Comparison of ENCODE assay signal across 25 cellular contexts in the genomic region with DNA sequence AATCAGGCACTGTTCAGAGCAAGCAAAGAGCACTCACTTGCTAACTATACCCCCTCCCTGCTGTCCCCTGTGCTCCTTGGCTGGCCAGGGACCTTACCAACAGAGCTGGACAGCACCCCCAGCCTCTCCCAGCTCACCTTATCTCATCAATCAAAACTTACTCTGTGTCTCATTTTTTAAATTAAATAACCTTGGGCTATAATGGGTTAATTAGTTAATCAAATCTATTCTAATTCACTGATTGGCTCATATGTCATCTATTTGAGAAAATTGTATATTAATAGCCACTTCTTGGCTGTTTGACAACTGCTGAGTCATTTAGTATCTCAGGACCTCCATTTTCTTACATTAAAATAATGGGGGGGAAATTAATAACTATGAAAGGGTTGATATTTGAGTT. TPM values are rescaled to one million over a fixed set of nuclear protein-coding genes. Genes with fewer than 3 reads are reported as not detected.
DNase-seq lines count a peak whose midpoint lies in the region; ATAC-seq, FAIRE-seq and TF ChIP-seq lines count a peak whose summit lies in the region.
"Had no signal": no experiment of that assay in that cellular context is flagged by ENCODE, and none has a peak within 500 bp of the region (broad histone marks: within the 10 kb centered on the region; RNA-seq: fewer than 3 reads in every experiment).

No MANE protein-coding gene starts in this region.

- TF ChIP-seq EP300 in HepG2 (IDR thresholded peaks at IDR 0.05; ENCODE audit: low read depth in 2 of 2, low read length in 2 of 2) = no peak
- no peak for TF ChIP-seq EP300 in HepG2 (CRISPR knock-in tag; IDR thresholded peaks at IDR 0.05; ENCODE audit: borderline replicate concordance)

- H3K4me3 Mint-ChIP-seq in GM23338 = no peak overlapping the region
- H3K4me3 Mint-ChIP-seq in activated naive CD8-positive, alpha-beta T cell treated with anti-CD3 and anti-CD28 coated beads, Interleukin-2, amount 50 U/mL, for 24 hours = no peak overlapping the region
- H3K4me3 Mint-ChIP-seq: CD4-positive, CD25-positive, alpha-beta regulatory T cell; CD8-positive, alpha-beta T cell; H9 had no signal

- H3F3A ChIP-seq in GM23338 (replicated peaks; ENCODE audit: low read depth) = no peaks in the 10 kb centered on the region

- in situ Hi-C loops in HepG2 (cut with HindIII; ENCODE audit: extremely low pct_ligation_motif_present, low pct_unique_long_range_greater_than_20kb) = no loop called here

- H3K4me2 ChIP-seq in GM23338 (no peak overlapping the region), OCI-LY3 (ENCODE audit: low read length) (peak overlapping the region; percentile 78), HepG2 (ENCODE audit: low read depth, low read length) (no peak overlapping the region)
- H3K4me2 ChIP-seq: BLaER1 had no signal

- H3K27me3 Mint-ChIP-seq in GM23338 (ENCODE audit: insufficient read depth, low read depth, poor library complexity) = no peaks in the 10 kb centered on the region
- no peaks in the 10 kb centered on the region for H3K27me3 Mint-ChIP-seq in activated naive CD8-positive, alpha-beta T cell treated with anti-CD3 and anti-CD28 coated beads, Interleukin-2, amount 50 U/mL, for 24 hours
- H3K27me3 Mint-ChIP-seq: CD4-positive, CD25-positive, alpha-beta regulatory T cell had no signal

- no peak for FAIRE-seq in HepG2 (lab: Jason Lieb, UNC)
- FAIRE-seq: GM12892, GM19239 had no signal

- H2AFZ ChIP-seq in GM23338 (0 out of 2 replicates have a peak overlapping the region, but pooled peaks have one; percentile 18), OCI-LY3 (ENCODE audit: low read depth, low read length) (no peak overlapping the region), HepG2 (ENCODE audit: low read length) (no peak overlapping the region)
- H2AFZ ChIP-seq: GM23248 had no signal

- H4K20me1 ChIP-seq in GM23338 (replicated peaks; ENCODE audit: insufficient read depth) = no peaks in the 10 kb centered on the region
- H4K20me1 ChIP-seq in OCI-LY3 (ENCODE audit: insufficient read depth, low read length) = no peaks in the 10 kb centered on the region
- H4K20me1 ChIP-seq in HepG2 (ENCODE audit: insufficient read depth, low read length) = 0 out of 2 replicates have a peak, but pooled peaks cover 2% of the 10 kb centered on the region
- H4K20me1 ChIP-seq: BLaER1 had no signal

- H3K4me3 ChIP-seq in BE2C (ENCODE audit: low read depth, low read length) (no peak overlapping the region), GM23338 (no peak overlapping the region), OCI-LY3 (ENCODE audit: low read length) (no peak overlapping the region), HepG2 (replicated peaks in 1 of 3; ENCODE audit: insufficient read depth in 1 of 3, low read depth in 2 of 3, low read length in 3 of 3) (no peak overlapping the region)
- H3K4me3 ChIP-seq: BLaER1, GM23248 had no signal

- 0 out of 2 replicates have a peak, but pooled peaks cover 3% of the 10 kb centered on the region for H3K9me2 ChIP-seq in GM23338 (ENCODE audit: insufficient read depth)

- H3K36me3 Mint-ChIP-seq in GM23338 (ENCODE audit: low read depth) = peaks cover 41% of the 10 kb centered on the region
- no peaks in the 10 kb centered on the region for H3K36me3 Mint-ChIP-seq in activated naive CD8-positive, alpha-beta T cell treated with anti-CD3 and anti-CD28 coated beads, Interleukin-2, amount 50 U/mL, for 24 hours (ENCODE audit: low read depth)
- H3K36me3 Mint-ChIP-seq: CD4-positive, CD25-positive, alpha-beta regulatory T cell; CD8-positive, alpha-beta T cell had no signal

- H3K9me3 ChIP-seq in BE2C = no peaks in the 10 kb centered on the region
- peaks cover 4% of the 10 kb centered on the region; the same call in 1 of the 2 replicates for H3K9me3 ChIP-seq in OCI-LY3 (ENCODE audit: insufficient read depth, low read length)
- no peaks in the 10 kb centered on the region for H3K9me3 ChIP-seq in HepG2 (ENCODE audit: low read length)
- H3K9me3 ChIP-seq: BLaER1, Caco-2 had no signal

- intact Hi-C loops in HepG2 (cut with micrococcal nuclease; ENCODE audit: unreplicated experiment) = no loop called here

- H3K27ac Mint-ChIP-seq in GM23338 = no peak overlapping the region
- no peak overlapping the region for H3K27ac Mint-ChIP-seq in activated naive CD8-positive, alpha-beta T cell treated with anti-CD3 and anti-CD28 coated beads, Interleukin-2, amount 50 U/mL, for 24 hours
- H3K27ac Mint-ChIP-seq: CD4-positive, CD25-positive, alpha-beta regulatory T cell; CD8-positive, alpha-beta T cell; H9 had no signal

- no peak for TF ChIP-seq RAD21 in HepG2 (CRISPR knock-in tag; IDR thresholded peaks at IDR 0.05)

- CTCF ChIA-PET in HepG2 (lab: Yijun Ruan, JAX; ENCODE audit: low intra/inter-chr PET ratio, low total read pairs) = no interaction called here

- ATAC-seq in GM23338 (no peak), SK-N-SH treated with all-trans-retinoic acid at 6 μM for 48 hours (no peak), HG02642 (IDR thresholded peaks at IDR 0.05; ENCODE audit: poor library complexity, unreplicated experiment) (no peak), HepG2 (no peak)
- no peak for ATAC-seq in activated naive CD8-positive, alpha-beta T cell treated with anti-CD3 and anti-CD28 coated beads, Interleukin-2, amount 50 U/mL, for 24 hours
- ATAC-seq: CD8-positive, alpha-beta T cell; HCT116 had no signal

- H3K79me2 ChIP-seq in GM23338 (replicated peaks; ENCODE audit: insufficient read depth) = no peaks in the 10 kb centered on the region
- no peaks in the 10 kb centered on the region for H3K79me2 ChIP-seq in OCI-LY3 (ENCODE audit: low read length)
- H3K79me2 ChIP-seq in HepG2 (ENCODE audit: insufficient read depth, low read length) = no peaks in the 10 kb centered on the region

- TF ChIP-seq POLR2A in HepG2 (IDR thresholded peaks at IDR 0.05; ENCODE audit: insufficient read depth in 1 of 2, low read depth in 2 of 2, low read length in 2 of 2) = no peak

- no TSS peak for BruUV-seq in HepG2 (replicated peaks; lab: Mats Ljungman, UMichigan)

- TF ChIP-seq CTCF in BE2C (IDR thresholded peaks at IDR 0.05; ENCODE audit: low read depth, low read length) (no peak), GM23338 (conservative IDR thresholded peaks at IDR 0.05; ENCODE audit: low read depth in 2 of 2) (no peak), OCI-LY3 (IDR thresholded peaks at IDR 0.05; ENCODE audit: low read depth, low read length) (no peak), HepG2 (CRISPR knock-in tag; IDR thresholded peaks at IDR 0.05) (no peak)

- H3K36me3 ChIP-seq in BE2C = no peaks in the 10 kb centered on the region
- no peaks in the 10 kb centered on the region for H3K36me3 ChIP-seq in GM23338 (ENCODE audit: insufficient read depth)
- no peaks in the 10 kb centered on the region for H3K36me3 ChIP-seq in OCI-LY3 (replicated peaks; ENCODE audit: low read depth, low read length)
- H3K36me3 ChIP-seq in HepG2 (replicated peaks in 1 of 2; ENCODE audit: control insufficient read depth in 1 of 2, insufficient read depth in 2 of 2, low read length in 2 of 2) = no peaks in the 10 kb centered on the region
- H3K36me3 ChIP-seq: BLaER1 had no signal

- POLR2A ChIA-PET in HepG2 (lab: Yijun Ruan, JAX) = no interaction called here

- peaks cover 7% of the 10 kb centered on the region for H3K4me1 ChIP-seq in BE2C
- peaks cover 9% of the 10 kb centered on the region for H3K4me1 ChIP-seq in GM23338 (ENCODE audit: insufficient read depth)
- H3K4me1 ChIP-seq in OCI-LY3 (ENCODE audit: low read length) = peaks cover 86% of the 10 kb centered on the region
- H3K4me1 ChIP-seq in HepG2 (ENCODE audit: insufficient read depth, low read length) = no peaks in the 10 kb centered on the region
- H3K4me1 ChIP-seq: BLaER1 had no signal

- no peak overlapping the region for H3K27ac ChIP-seq in GM23338 (ENCODE audit: low read depth)
- H3K27ac ChIP-seq in OCI-LY3 (ENCODE audit: low read length) = peak overlapping the region; percentile 88; the same call in 1 of the 2 replicates
- no peak overlapping the region for H3K27ac ChIP-seq in HepG2 (ENCODE audit: extremely low read length, insufficient read depth, low read length)
- H3K27ac ChIP-seq: BLaER1, C4-2B, GM23248 had no signal

- H3K4me1 Mint-ChIP-seq in GM23338 = no peaks in the 10 kb centered on the region
- peaks cover 10% of the 10 kb centered on the region for H3K4me1 Mint-ChIP-seq in activated naive CD8-positive, alpha-beta T cell treated with anti-CD3 and anti-CD28 coated beads, Interleukin-2, amount 50 U/mL, for 24 hours
- H3K4me1 Mint-ChIP-seq: CD4-positive, CD25-positive, alpha-beta regulatory T cell had no signal

- DNase-seq in BE2C (peak; percentile 53), GM23338 (ENCODE audit: low spot score) (no peak), HepG2 (ENCODE audit: low spot score) (no peak), NCI-H2107 treated with DMSO at 0.1 percent for 48 hours (lab: John Stamatoyannopoulos, UW; ENCODE audit: unreplicated experiment) (no peak)
- no peak for DNase-seq in activated naive CD8-positive, alpha-beta T cell treated with anti-CD3 and anti-CD28 coated beads, Interleukin-2, amount 50 U/mL, for 24 hours
- DNase-seq: Caco-2; CD4-positive, CD25-positive, alpha-beta regulatory T cell; CD8-positive, alpha-beta T cell; DMS53; DMS79 treated with DMSO at 0.1 percent for 48 hours; GF-D8; GM23248; H9 had no signal

- peaks cover 98% of the 10 kb centered on the region for H3K9me3 Mint-ChIP-seq in GM23338
- H3K9me3 Mint-ChIP-seq in activated naive CD8-positive, alpha-beta T cell treated with anti-CD3 and anti-CD28 coated beads, Interleukin-2, amount 50 U/mL, for 24 hours = no peaks in the 10 kb centered on the region
- H3K9me3 Mint-ChIP-seq: CD4-positive, CD25-positive, alpha-beta regulatory T cell; CD8-positive, alpha-beta T cell; H9 had no signal

- H3K27me3 ChIP-seq in BE2C (no peaks in the 10 kb centered on the region), GM23338 (ENCODE audit: insufficient read depth) (no peaks in the 10 kb centered on the region), OCI-LY3 (ENCODE audit: low read depth, low read length) (no peaks in the 10 kb centered on the region), HepG2 (ENCODE audit: control insufficient read depth in 1 of 2, insufficient read depth in 2 of 2, low read length in 2 of 2) (no peaks in the 10 kb centered on the region)
- H3K27me3 ChIP-seq: BLaER1 had no signal

- H3K9ac ChIP-seq in OCI-LY3 (ENCODE audit: low read length) (no peak overlapping the region), HepG2 (ENCODE audit: insufficient read depth, low read depth, low read length) (no peak overlapping the region)
- H3K9ac ChIP-seq: BLaER1, GM23248 had no signal

RNA-seq across cellular contexts. Expression of a gene that starts 22.9 kb away (rescaled TPM):
- 0.28 TPM for polyA plus RNA-seq in BE2C (2012; ENCODE audit: insufficient read depth, insufficient read length, low read depth)
- 0.31 TPM in 1 of 2 replicates, not detected in the other for total RNA-seq in GM23338 (2014; rRNA removed; shearing (Covaris generic))
- polyA plus RNA-seq in GM23338 (2016; fragmentation: Nextera tagmentation; extraction: Ambion mirVana) = not detected in 2 replicates
- total RNA-seq in HepG2 (2016; rRNA removed; fragmentation: Illumina TruSeq; extraction: Trizol) = not detected in 2 replicates
- total RNA-seq in HepG2 (2016; cell fraction: cytosol; rRNA removed; fragmentation: Illumina TruSeq; extraction: Trizol; ENCODE audit: low read depth) = not detected in 2 replicates
- total RNA-seq in HepG2 (2016; cell fraction: insoluble cytoplasmic fraction; rRNA removed; fragmentation: Illumina TruSeq; extraction: Trizol) = not detected in 2 replicates
- not detected in 2 replicates for total RNA-seq in HepG2 (2016; cell fraction: membrane; rRNA removed; fragmentation: Illumina TruSeq; extraction: Trizol)
- total RNA-seq in HepG2 (2016; cell fraction: nucleus; rRNA removed; fragmentation: Illumina TruSeq; extraction: Trizol) = not detected in 2 replicates
- not detected in 2 replicates for polyA plus RNA-seq in HepG2 (2011; rRNA removed)
- not detected in 2 replicates for polyA plus RNA-seq in HepG2 (2011; cell fraction: cytosol; rRNA removed)
- polyA plus RNA-seq in HepG2 (2011; cell fraction: nucleus; rRNA removed) = not detected in 2 replicates
- not detected in 2 replicates for polyA plus RNA-seq in HepG2 (2012)
- polyA plus RNA-seq in HepG2 (2016; cell fraction: cytosol; fragmentation: Illumina TruSeq; extraction: Trizol; ENCODE audit: low read depth) = not detected in 2 replicates
- polyA plus RNA-seq in HepG2 (2016; cell fraction: insoluble cytoplasmic fraction; fragmentation: Illumina TruSeq; extraction: Trizol; ENCODE audit: low read depth) = not detected in 2 replicates
- not detected in 2 replicates for polyA plus RNA-seq in HepG2 (2016; cell fraction: membrane; fragmentation: Illumina TruSeq; extraction: Trizol; ENCODE audit: low read depth)
- not detected in 2 replicates for polyA plus RNA-seq in HepG2 (2016; cell fraction: nucleus; fragmentation: Illumina TruSeq; extraction: Trizol; ENCODE audit: insufficient read depth, low read depth)
- polyA minus RNA-seq in HepG2 (2011; rRNA and poly(A)+ RNA removed; ENCODE audit: low replicate concordance) = not detected in 2 replicates
- not detected in 2 replicates for polyA minus RNA-seq in HepG2 (2011; cell fraction: cytosol; rRNA and poly(A)+ RNA removed)
- not detected in 2 replicates for polyA minus RNA-seq in HepG2 (2011; cell fraction: nucleus; rRNA and poly(A)+ RNA removed)
- total RNA-seq: A172; A673; CD8-positive, alpha-beta T cell; Daoy; G401; GM23248; H9 had no signal
- polyA plus RNA-seq: CD4-positive, CD25-positive, alpha-beta regulatory T cell; GM23248 had no signal

RNA-seq across cellular contexts. Expression of a gene that starts 39.5 kb away (rescaled TPM):
- polyA plus RNA-seq in BE2C (2012; ENCODE audit: insufficient read depth, insufficient read length, low read depth) = 6.0 TPM
- total RNA-seq in GM23338 (2014; rRNA removed; shearing (Covaris generic)) = 33.9 and 42.8 TPM in 2 replicates
- 25.2 and 36.4 TPM in 2 replicates for polyA plus RNA-seq in GM23338 (2016; fragmentation: Nextera tagmentation; extraction: Ambion mirVana)
- total RNA-seq in HepG2 (2016; rRNA removed; fragmentation: Illumina TruSeq; extraction: Trizol) = 27.7 and 31.1 TPM in 2 replicates
- 29.0 and 32.0 TPM in 2 replicates for total RNA-seq in HepG2 (2016; cell fraction: cytosol; rRNA removed; fragmentation: Illumina TruSeq; extraction: Trizol; ENCODE audit: low read depth)
- total RNA-seq in HepG2 (2016; cell fraction: insoluble cytoplasmic fraction; rRNA removed; fragmentation: Illumina TruSeq; extraction: Trizol) = 28.7 and 29.8 TPM in 2 replicates
- 13.4 and 16.4 TPM in 2 replicates for total RNA-seq in HepG2 (2016; cell fraction: membrane; rRNA removed; fragmentation: Illumina TruSeq; extraction: Trizol)
- 49.9 and 50.1 TPM in 2 replicates for total RNA-seq in HepG2 (2016; cell fraction: nucleus; rRNA removed; fragmentation: Illumina TruSeq; extraction: Trizol)
- polyA plus RNA-seq in HepG2 (2011; rRNA removed) = 7.5 and 9.4 TPM in 2 replicates
- polyA plus RNA-seq in HepG2 (2011; cell fraction: cytosol; rRNA removed) = 2.2 and 3.0 TPM in 2 replicates
- polyA plus RNA-seq in HepG2 (2011; cell fraction: nucleus; rRNA removed) = 14.8 and 17.3 TPM in 2 replicates
- polyA plus RNA-seq in HepG2 (2012) = 15.2 and 18.1 TPM in 2 replicates
- 5.3 and 7.1 TPM in 2 replicates for polyA plus RNA-seq in HepG2 (2016; cell fraction: cytosol; fragmentation: Illumina TruSeq; extraction: Trizol; ENCODE audit: low read depth)
- polyA plus RNA-seq in HepG2 (2016; cell fraction: insoluble cytoplasmic fraction; fragmentation: Illumina TruSeq; extraction: Trizol; ENCODE audit: low read depth) = 30.3 and 34.3 TPM in 2 replicates
- 10.1 and 10.6 TPM in 2 replicates for polyA plus RNA-seq in HepG2 (2016; cell fraction: membrane; fragmentation: Illumina TruSeq; extraction: Trizol; ENCODE audit: low read depth)
- polyA plus RNA-seq in HepG2 (2016; cell fraction: nucleus; fragmentation: Illumina TruSeq; extraction: Trizol; ENCODE audit: insufficient read depth, low read depth) = 45.5 and 47.6 TPM in 2 replicates
- 12.0 and 20.5 TPM in 2 replicates for polyA minus RNA-seq in HepG2 (2011; rRNA and poly(A)+ RNA removed; ENCODE audit: low replicate concordance)
- polyA minus RNA-seq in HepG2 (2011; cell fraction: cytosol; rRNA and poly(A)+ RNA removed) = 5.1 and 5.2 TPM in 2 replicates
- 58.9 and 61.8 TPM in 2 replicates for polyA minus RNA-seq in HepG2 (2011; cell fraction: nucleus; rRNA and poly(A)+ RNA removed)
